Comparison of ENCODE assay signal across 20 cellular contexts in the genomic region with DNA sequence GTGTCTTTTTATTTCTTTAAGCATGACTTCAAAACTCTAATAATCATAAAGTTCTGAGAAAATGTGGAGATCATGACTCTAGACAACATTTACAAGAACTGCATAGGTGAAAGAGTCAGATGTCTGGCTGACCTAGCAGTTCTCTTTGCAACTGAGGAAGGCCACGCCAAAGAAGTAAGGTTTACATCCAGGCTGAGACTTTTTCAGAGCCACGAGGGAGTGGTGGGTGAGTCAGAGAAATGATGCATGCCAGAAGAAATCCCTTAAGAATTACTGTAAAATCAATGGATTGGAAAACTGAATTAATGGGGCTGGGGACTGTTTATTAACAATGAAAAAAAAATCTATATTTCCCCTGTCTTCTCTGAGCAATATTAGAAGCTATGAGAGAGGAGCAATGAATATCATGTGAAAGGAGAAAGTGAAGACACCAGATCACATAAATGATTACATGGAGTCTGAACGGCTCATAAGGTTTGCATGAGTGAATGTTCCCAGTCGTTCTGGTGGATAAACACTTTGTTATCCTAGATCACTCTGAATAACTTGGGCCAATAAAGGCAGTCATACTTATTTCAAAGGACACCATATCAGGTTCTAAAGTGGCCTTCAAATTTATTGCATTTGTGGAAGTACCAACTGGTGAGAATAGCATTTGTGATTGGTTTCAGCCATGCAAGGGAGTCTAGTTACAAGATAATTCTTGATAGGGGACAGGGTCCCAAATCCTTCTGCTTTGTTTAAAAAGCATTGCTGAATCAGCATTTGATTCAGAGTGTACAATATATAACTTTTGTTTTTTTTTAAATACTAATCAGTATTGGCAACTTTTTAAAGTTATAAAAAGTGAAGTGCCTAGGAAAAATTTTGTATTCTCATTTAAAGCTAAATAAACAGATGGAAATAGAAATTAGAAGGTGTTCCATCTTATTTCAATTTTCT.
DNase-seq lines count a peak whose midpoint lies in the region; ATAC-seq, FAIRE-seq and TF ChIP-seq lines count a peak whose summit lies in the region.
"Had no signal": no experiment of that assay in that cellular context is flagged by ENCODE, and none has a peak within 500 bp of the region (broad histone marks: within the 10 kb centered on the region; RNA-seq: fewer than 3 reads in every experiment).

No MANE protein-coding gene starts in this region.

- TF ChIP-seq CTCF in HEK293 (tag by site-specific recombination; IDR thresholded peaks at IDR 0.05): no peak
- TF ChIP-seq CTCF in astrocyte (IDR thresholded peaks at IDR 0.05; ENCODE audit: insufficient read depth, low read depth, low read length): no peak

- H3K4me3 ChIP-seq in HEK293 (ENCODE audit: low read depth, low read length) (no peak overlapping the region), astrocyte (ENCODE audit: insufficient read depth, low read depth, low read length) (no peak overlapping the region)
- H3K4me3 ChIP-seq: esophagus muscularis mucosa, left ventricle myocardium inferior, ovary, vagina had no signal

- H3K27me3 Mint-ChIP-seq in astrocyte (ENCODE audit: low read depth, unreplicated experiment): no peaks in the 10 kb centered on the region

- no peak overlapping the region for H2AFZ ChIP-seq in astrocyte (ENCODE audit: low read depth, low read length)

- peak overlapping the region; percentile 21 for H3K4me2 ChIP-seq in astrocyte (ENCODE audit: low read length)

- no peaks in the 10 kb centered on the region for H3K79me2 ChIP-seq in astrocyte (ENCODE audit: insufficient read depth, low read length)

- no peaks in the 10 kb centered on the region for H3K36me3 Mint-ChIP-seq in astrocyte (ENCODE audit: low read depth, unreplicated experiment)

- H3K27ac ChIP-seq in HEK293 (ENCODE audit: extremely low read depth, low read depth, low read length) (no peak overlapping the region), astrocyte (ENCODE audit: low read depth, low read length) (no peak overlapping the region)
- H3K27ac ChIP-seq: esophagus muscularis mucosa, left ventricle myocardium inferior, ovary, vagina had no signal

- no peak for ATAC-seq in GM21723 (IDR thresholded peaks at IDR 0.05; ENCODE audit: unreplicated experiment)
- ATAC-seq in HG02938 (IDR thresholded peaks at IDR 0.05; ENCODE audit: unreplicated experiment): no peak
- ATAC-seq: activated CD4-positive, CD25-positive, alpha-beta regulatory T cell treated with anti-CD3 and anti-CD28 coated beads, Interleukin-2, amount 50 U/mL, for 24 hours; stimulated activated naive CD8-positive, alpha-beta T cell treated with anti-CD3 and anti-CD28 coated beads, Interleukin-15, Interleukin-2, amounts not matched to agents 100 U/mL and 50 U/mL, for 24 hours had no signal

- H3K27ac Mint-ChIP-seq in astrocyte (ENCODE audit: unreplicated experiment): no peak overlapping the region
- H3K27ac Mint-ChIP-seq: T-helper 1 cell treated with Interleukin-12 subunit alpha and Interleukin-12 subunit beta and Interleukin-4 antibody, amounts not matched to agents 30 μg/mL and 1 μg/mL, for 36 hours had no signal

- no peak overlapping the region for H3K9ac ChIP-seq in astrocyte (ENCODE audit: low read length)

- H3K9me3 ChIP-seq in HEK293 (ENCODE audit: control insufficient read depth, insufficient read depth, low read depth, low read length) (no peaks in the 10 kb centered on the region), astrocyte (ENCODE audit: insufficient read depth, low read depth, low read length) (no peaks in the 10 kb centered on the region)
- H3K9me3 ChIP-seq: esophagus muscularis mucosa, left ventricle myocardium inferior, ovary, vagina had no signal

- FAIRE-seq in astrocyte (lab: Jason Lieb, UNC): peak; percentile 84

- H4K20me1 ChIP-seq in astrocyte (ENCODE audit: insufficient read depth, low read length): no peaks in the 10 kb centered on the region

- POLR2A ChIA-PET in HEK293 (lab: Yijun Ruan, JAX): no interaction called here

- CTCF ChIA-PET in HEK293 (lab: Yijun Ruan, JAX): interaction anchor here (1.0 kb wide), 1 partner anchor 305 kb away, joined by 3 read pairs; no protein-coding TSS in a partner anchor

- peaks cover 4% of the 10 kb centered on the region for H3K9me3 Mint-ChIP-seq in astrocyte (ENCODE audit: unreplicated experiment)
- H3K9me3 Mint-ChIP-seq: T-helper 1 cell treated with Interleukin-12 subunit alpha and Interleukin-12 subunit beta and Interleukin-4 antibody, amounts not matched to agents 30 μg/mL and 1 μg/mL, for 36 hours had no signal

- H3K36me3 ChIP-seq in HEK293 (ENCODE audit: control insufficient read depth in 2 of 2, insufficient read depth in 1 of 2, low read length in 2 of 2): no peaks in the 10 kb centered on the region
- H3K36me3 ChIP-seq in astrocyte (ENCODE audit: insufficient read depth, low read length): no peaks in the 10 kb centered on the region
- H3K36me3 ChIP-seq: esophagus muscularis mucosa, left ventricle myocardium inferior, ovary, vagina had no signal

- H3K4me1 ChIP-seq in HEK293 (ENCODE audit: control insufficient read depth, insufficient read depth, low read length) (no peaks in the 10 kb centered on the region), astrocyte (ENCODE audit: insufficient read depth, low read length) (peaks cover 13% of the 10 kb centered on the region)
- H3K4me1 ChIP-seq: esophagus muscularis mucosa, vagina had no signal

- DNase-seq in AG08395 (ENCODE audit: low spot score) (peak; percentile 21), astrocyte (ENCODE audit: low read depth) (peak; percentile 59), glomerular visceral epithelial cell (ENCODE audit: extremely low spot score) (peak; percentile 39), COR-L47 (lab: John Stamatoyannopoulos, UW) (no peak), SKM-1 treated with dmso at 0.1 percent for 144 hours (lab: John Stamatoyannopoulos, UW; ENCODE audit: unreplicated experiment) (no peak)
- DNase-seq: activated gamma-delta T cell treated with Interleukin-2 at 50 U/mL for 16 hours; aorta; dermis blood vessel endothelial cell; left ventricle myocardium inferior; NCI-H2081 treated with DMSO at 0.1 percent for 48 hours; NCI-H748 treated with DMSO at 0.1 percent for 48 hours; ovary; stimulated activated naive CD8-positive, alpha-beta T cell treated with anti-CD3 and anti-CD28 coated beads, Interleukin-15, Interleukin-2, amounts not matched to agents 100 U/mL and 50 U/mL, for 24 hours had no signal

- H3K4me3 Mint-ChIP-seq in astrocyte (ENCODE audit: unreplicated experiment): no peak overlapping the region
- H3K4me3 Mint-ChIP-seq: T-helper 1 cell treated with Interleukin-12 subunit alpha and Interleukin-12 subunit beta and Interleukin-4 antibody, amounts not matched to agents 30 μg/mL and 1 μg/mL, for 36 hours had no signal

- peaks cover 14% of the 10 kb centered on the region for H3K4me1 Mint-ChIP-seq in astrocyte (ENCODE audit: low read depth, unreplicated experiment)

- no peaks in the 10 kb centered on the region for H3K27me3 ChIP-seq in astrocyte (ENCODE audit: insufficient read depth, low read length)
- H3K27me3 ChIP-seq: esophagus muscularis mucosa, ovary, vagina had no signal

TF ChIP-seq in HEK293, 187 proteins besides CTCF, POLR2A, EP300 and RAD21:
- 0 out of 2 replicates have a peak, but pooled peaks have one; percentile 39 for TF ChIP-seq PRDM6 (tag by site-specific recombination; IDR thresholded peaks at IDR 0.05)
- no peak for TF ChIP-seq ZNF473 (tag by site-specific recombination; IDR thresholded peaks at IDR 0.05)

Comparison
In these comparisons a context has a peak if more than half of its experiments do, and no peak if none do; other contexts are left out.
1. DNase-seq: peak in AG08395 (single experiment), astrocyte (single experiment) and glomerular visceral epithelial cell (single experiment); none in COR-L47 (single experiment) and SKM-1 treated with dmso at 0.1 percent for 144 hours (single experiment).